In the genomic region with DNA sequence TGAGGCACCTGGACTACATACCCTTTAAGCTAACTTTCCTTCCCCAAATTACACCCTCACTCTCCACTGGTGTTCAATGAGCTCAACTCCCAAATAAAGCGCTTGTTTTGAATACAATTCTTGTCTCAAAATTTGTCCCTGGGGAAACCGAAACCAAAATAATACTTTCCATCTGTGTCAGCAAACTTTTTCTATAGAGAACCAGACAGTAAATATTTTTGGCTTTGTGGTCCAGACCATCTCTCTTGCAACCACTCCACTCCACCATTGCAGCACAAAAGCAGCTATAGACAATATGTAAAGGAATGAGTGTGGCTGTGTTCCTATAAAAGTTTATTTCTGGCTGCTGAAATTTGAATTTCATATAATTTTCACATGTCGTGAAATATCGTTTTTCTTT, we compare ENCODE assay signal across 25 cellular contexts.
"Had no signal": no experiment of that assay in that cellular context is flagged by ENCODE, and none has a peak within 500 bp of the region (broad histone marks: within the 10 kb centered on the region; RNA-seq: fewer than 3 reads in every experiment).

No MANE protein-coding gene starts in this region.

- H3K4me3 Mint-ChIP-seq: activated CD4-positive, alpha-beta memory T cell treated with anti-CD3 and anti-CD28 coated beads, Interleukin-2, amount 10 ng/mL, durations not matched to agents 7 days and 5 days; activated CD4-positive, alpha-beta T cell treated with anti-CD3 and anti-CD28 coated beads for 36 hours; activated naive CD4-positive, alpha-beta T cell treated with anti-CD3 and anti-CD28 coated beads for 36 hours; activated naive CD8-positive, alpha-beta T cell; activated T-helper 17 cell treated with anti-CD3 and anti-CD28 coated beads, Interleukin-2, amount 50 U/mL, for 72 hours had no signal

- H3K4me3 ChIP-seq: adrenal gland, breast epithelium, colonic mucosa had no signal

- H3K27me3 ChIP-seq: adrenal gland, breast epithelium, colonic mucosa had no signal

- H3K27ac ChIP-seq: adrenal gland, breast epithelium, colonic mucosa, WERI-Rb-1 had no signal

- H3K36me3 ChIP-seq: adrenal gland, breast epithelium, colonic mucosa, WERI-Rb-1 had no signal

- H3K27me3 Mint-ChIP-seq: activated CD4-positive, alpha-beta memory T cell treated with anti-CD3 and anti-CD28 coated beads, Interleukin-2, amount 10 ng/mL, durations not matched to agents 7 days and 5 days had no signal

- H3K36me3 Mint-ChIP-seq: activated naive CD8-positive, alpha-beta T cell had no signal

- H3K4me1 Mint-ChIP-seq: activated CD4-positive, alpha-beta T cell treated with anti-CD3 and anti-CD28 coated beads for 36 hours; activated T-helper 17 cell treated with anti-CD3 and anti-CD28 coated beads, Interleukin-2, amount 50 U/mL, for 72 hours had no signal

- ATAC-seq: activated CD4-positive, alpha-beta T cell treated with anti-CD3 and anti-CD28 coated beads for 36 hours; activated T-helper 17 cell treated with anti-CD3 and anti-CD28 coated beads, Interleukin-2, amount 50 U/mL, for 72 hours; PC-3 had no signal

- H3K27ac Mint-ChIP-seq: activated CD4-positive, alpha-beta memory T cell treated with anti-CD3 and anti-CD28 coated beads, Interleukin-2, amount 10 ng/mL, durations not matched to agents 7 days and 5 days; activated CD4-positive, alpha-beta T cell treated with anti-CD3 and anti-CD28 coated beads for 36 hours; activated naive CD4-positive, alpha-beta T cell treated with anti-CD3 and anti-CD28 coated beads for 36 hours; activated naive CD8-positive, alpha-beta T cell; activated T-helper 17 cell treated with anti-CD3 and anti-CD28 coated beads, Interleukin-2, amount 50 U/mL, for 72 hours had no signal

- H3K9me3 Mint-ChIP-seq: activated naive CD4-positive, alpha-beta T cell treated with anti-CD3 and anti-CD28 coated beads for 36 hours; activated T-helper 17 cell treated with anti-CD3 and anti-CD28 coated beads, Interleukin-2, amount 50 U/mL, for 72 hours had no signal

- H3K4me1 ChIP-seq: adrenal gland, breast epithelium, colonic mucosa had no signal

- H3K9me3 ChIP-seq: adrenal gland, breast epithelium, colonic mucosa had no signal

- DNase-seq: activated CD4-positive, alpha-beta memory T cell treated with anti-CD3 and anti-CD28 coated beads, Interleukin-2, amount 10 ng/mL, durations not matched to agents 7 days and 5 days; activated CD4-positive, alpha-beta T cell treated with anti-CD3 and anti-CD28 coated beads for 36 hours; activated CD4-positive, alpha-beta T cell treated with anti-CD3 and anti-CD28 coated beads, Interleukin-2, amount 50 U/mL, for 1 hour; activated gamma-delta T cell; activated naive CD4-positive, alpha-beta T cell treated with anti-CD3 and anti-CD28 coated beads for 36 hours; activated T-cell treated with anti-CD3 and anti-CD28 coated beads for 4 hours; activated T-cell treated with anti-CD3 and anti-CD28 coated beads, Interleukin-2, amount 50 U/mL, for 48 hours; adrenal gland; colonic mucosa; Karpas-422; NCI-H1048; NCI-H146; NCI-H187 treated with DMSO at 0.1 percent for 48 hours; NCI-H2081 treated with DMSO at 0.1 percent for 48 hours; NCI-H2227 treated with DMSO at 0.1 percent for 48 hours; NCI-H446 treated with DMSO at 0.1 percent for 48 hours; NCI-H526; NCI-H774; PC-3; SIG-M5; T-helper 1 cell; WERI-Rb-1 had no signal
